15 cellular contexts compared by ENCODE assay signal in the genomic region with DNA sequence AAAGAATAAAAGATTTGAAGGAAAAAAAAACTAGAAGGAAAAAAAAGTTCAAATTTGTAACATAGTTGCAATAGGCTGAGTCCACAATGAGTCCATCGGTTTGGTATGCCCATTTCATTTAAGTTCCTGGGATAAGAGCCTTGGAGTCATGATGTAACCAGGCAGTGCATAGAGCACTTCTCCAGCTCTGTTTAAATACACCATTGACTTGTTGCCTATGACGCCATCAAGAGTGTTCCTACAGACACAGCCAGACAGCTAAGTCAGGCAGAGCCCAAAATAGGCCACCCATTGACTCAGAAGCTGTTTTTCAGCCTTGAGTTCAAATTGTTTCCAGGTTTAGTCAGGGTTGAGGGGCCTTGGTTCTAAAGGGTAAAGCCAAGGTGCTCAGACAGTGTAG. TPM values are rescaled to one million over a fixed set of nuclear protein-coding genes. Genes with fewer than 3 reads are reported as not detected.
DNase-seq lines count a peak whose midpoint lies in the region; FAIRE-seq and TF ChIP-seq lines count a peak whose summit lies in the region.
"Had no signal": no experiment of that assay in that cellular context is flagged by ENCODE, and none has a peak within 500 bp of the region (broad histone marks: within the 10 kb centered on the region; RNA-seq: fewer than 3 reads in every experiment).

No MANE protein-coding gene starts in this region.

- H3K9ac ChIP-seq in fibroblast of lung (ENCODE audit: insufficient read depth, low read length) = no peak overlapping the region

- peaks cover 22% of the 10 kb centered on the region for H3K36me3 Mint-ChIP-seq in progenitor cell of endocrine pancreas (ENCODE audit: insufficient read depth)
- H3K36me3 Mint-ChIP-seq: activated naive CD8-positive, alpha-beta T cell treated with anti-CD3 and anti-CD28 coated beads, Interleukin-2, amount 10 ng/mL, durations not matched to agents 7 days and 5 days; natural killer cell had no signal

- H3K4me2 ChIP-seq in fibroblast of lung (ENCODE audit: extremely low read depth, insufficient read depth, low read length) (no peak overlapping the region), osteoblast (ENCODE audit: insufficient read depth, low read length) (peak overlapping the region; percentile 20)

- H3K9me3 ChIP-seq in fibroblast of lung (ENCODE audit: control insufficient read depth, insufficient read depth, low read depth, low read length) (no peaks in the 10 kb centered on the region), osteoblast (ENCODE audit: low read depth, low read length) (no peaks in the 10 kb centered on the region)

- no peaks in the 10 kb centered on the region for H3K27me3 Mint-ChIP-seq in progenitor cell of endocrine pancreas
- H3K27me3 Mint-ChIP-seq: activated CD4-positive, alpha-beta T cell treated with anti-CD3 and anti-CD28 coated beads, Interleukin-2, amount 10 ng/mL, durations not matched to agents 24 days and 14 days; activated naive CD8-positive, alpha-beta T cell treated with anti-CD3 and anti-CD28 coated beads, Interleukin-2, amount 10 ng/mL, durations not matched to agents 7 days and 5 days had no signal

- H3K4me1 ChIP-seq in fibroblast of lung (ENCODE audit: control insufficient read depth, extremely low read depth, insufficient read depth, low read length) (peaks cover 8% of the 10 kb centered on the region), osteoblast (ENCODE audit: insufficient read depth, low read length) (peaks cover 51% of the 10 kb centered on the region)

- peak; percentile 20 for FAIRE-seq in RCC 7860 (lab: Jason Lieb, UNC)
- FAIRE-seq: frontal cortex had no signal

- H3K27ac Mint-ChIP-seq in progenitor cell of endocrine pancreas = no peak overlapping the region
- H3K27ac Mint-ChIP-seq: activated CD4-positive, alpha-beta T cell treated with anti-CD3 and anti-CD28 coated beads, Interleukin-2, amount 10 ng/mL, durations not matched to agents 24 days and 14 days; activated naive CD8-positive, alpha-beta T cell treated with anti-CD3 and anti-CD28 coated beads, Interleukin-2, amount 10 ng/mL, durations not matched to agents 7 days and 5 days; natural killer cell had no signal

- H3K27me3 ChIP-seq in fibroblast of lung (ENCODE audit: control insufficient read depth, insufficient read depth, low read length) = no peaks in the 10 kb centered on the region
- no peaks in the 10 kb centered on the region for H3K27me3 ChIP-seq in osteoblast (ENCODE audit: insufficient read depth, low read length)

- peaks cover 4% of the 10 kb centered on the region for H3K9me3 Mint-ChIP-seq in progenitor cell of endocrine pancreas (ENCODE audit: low read depth)
- H3K9me3 Mint-ChIP-seq: activated CD4-positive, alpha-beta T cell treated with anti-CD3 and anti-CD28 coated beads, Interleukin-2, amount 10 ng/mL, durations not matched to agents 24 days and 14 days; activated naive CD8-positive, alpha-beta T cell treated with anti-CD3 and anti-CD28 coated beads, Interleukin-2, amount 10 ng/mL, durations not matched to agents 7 days and 5 days; natural killer cell had no signal

- DNase-seq in DMS53 treated with DMSO at 0.1 percent for 48 hours (lab: John Stamatoyannopoulos, UW; ENCODE audit: unreplicated experiment) (peak; percentile 56), RCC 7860 (ENCODE audit: low spot score) (peak; percentile 77), fibroblast of lung (ENCODE audit: low read depth in 2 of 2) (peak; percentile 99 to 100), osteoblast (ENCODE audit: insufficient read length, low spot score, missing footprints) (peak; percentile 85), GM10266 (ENCODE audit: extremely low spot score) (no peak), progenitor cell of endocrine pancreas (ENCODE audit: low spot score, unreplicated experiment) (no peak), NCI-H1436 treated with DMSO at 0.1 percent for 48 hours (lab: John Stamatoyannopoulos, UW) (no peak), NCI-H2029 (lab: John Stamatoyannopoulos, UW) (no peak)
- DNase-seq: activated CD4-positive, alpha-beta T cell treated with anti-CD3 and anti-CD28 coated beads, Interleukin-2, amount 10 ng/mL, durations not matched to agents 24 days and 14 days; activated naive CD8-positive, alpha-beta T cell treated with anti-CD3 and anti-CD28 coated beads, Interleukin-2, amount 10 ng/mL, durations not matched to agents 7 days and 5 days; DMS 273 treated with DMSO at 0.1 percent for 48 hours; natural killer cell; NCI-H1930; stimulated activated CD4-positive, alpha-beta T cell treated with anti-CD3 and anti-CD28 coated beads, Interleukin-4, amount 100 ng/mL, for 1 hour had no signal

- TF ChIP-seq CTCF in fibroblast of lung (conservative IDR thresholded peaks at IDR 0.05 in 1 of 2, IDR thresholded peaks at IDR 0.05 in 1 of 2; ENCODE audit: low read depth in 1 of 2, low read length in 2 of 2) (no peak), osteoblast (IDR thresholded peaks at IDR 0.05; ENCODE audit: extremely low read depth, low read depth, low read length) (no peak), GM10266 (IDR thresholded peaks at IDR 0.05; ENCODE audit: control insufficient read depth, insufficient read depth, low read depth, missing control alignments) (no peak), progenitor cell of endocrine pancreas (IDR thresholded peaks at IDR 0.05; ENCODE audit: unreplicated experiment) (no peak)

- peak overlapping the region; percentile 70 for H3K27ac ChIP-seq in fibroblast of lung (ENCODE audit: insufficient read depth, low read length)
- peak overlapping the region; percentile 93 for H3K27ac ChIP-seq in osteoblast (ENCODE audit: low read depth, low read length)

- peaks cover 7% of the 10 kb centered on the region for H3K4me1 Mint-ChIP-seq in progenitor cell of endocrine pancreas (ENCODE audit: low read depth)
- H3K4me1 Mint-ChIP-seq: activated naive CD8-positive, alpha-beta T cell treated with anti-CD3 and anti-CD28 coated beads, Interleukin-2, amount 10 ng/mL, durations not matched to agents 7 days and 5 days had no signal

- H4K20me1 ChIP-seq in fibroblast of lung (ENCODE audit: control insufficient read depth, extremely low read depth, insufficient read depth, low read length) (no peaks in the 10 kb centered on the region), osteoblast (ENCODE audit: insufficient read depth, low read length) (no peaks in the 10 kb centered on the region)

- no peak overlapping the region for H3K4me3 Mint-ChIP-seq in progenitor cell of endocrine pancreas (ENCODE audit: low read depth)
- H3K4me3 Mint-ChIP-seq: activated CD4-positive, alpha-beta T cell treated with anti-CD3 and anti-CD28 coated beads, Interleukin-2, amount 10 ng/mL, durations not matched to agents 24 days and 14 days; activated naive CD8-positive, alpha-beta T cell treated with anti-CD3 and anti-CD28 coated beads, Interleukin-2, amount 10 ng/mL, durations not matched to agents 7 days and 5 days; natural killer cell had no signal

- H2AFZ ChIP-seq in fibroblast of lung (ENCODE audit: low read length) (no peak overlapping the region), osteoblast (ENCODE audit: low read length) (no peak overlapping the region)

- peaks cover 5% of the 10 kb centered on the region for H3K79me2 ChIP-seq in fibroblast of lung (ENCODE audit: control insufficient read depth, insufficient read depth, low read length)
- H3K79me2 ChIP-seq in osteoblast (ENCODE audit: insufficient read depth, low read length) = peaks cover 20% of the 10 kb centered on the region

- H3K36me3 ChIP-seq in fibroblast of lung (ENCODE audit: control insufficient read depth, insufficient read depth, low read length) = peaks cover 5% of the 10 kb centered on the region
- H3K36me3 ChIP-seq in osteoblast (ENCODE audit: insufficient read depth, low read length) = peaks cover 7% of the 10 kb centered on the region

- no peak overlapping the region for H3K4me3 ChIP-seq in fibroblast of lung (replicated peaks in 1 of 4; ENCODE audit: control extremely low read depth in 1 of 4, insufficient read depth in 1 of 4, low read depth in 3 of 4, low read length in 4 of 4)
- no peak overlapping the region for H3K4me3 ChIP-seq in osteoblast (ENCODE audit: insufficient read depth, low read length)

RNA-seq across cellular contexts. Expression of gene SOCS6, which starts 44.9 kb away (rescaled TPM):
- 37.0 and 44.1 TPM in 2 replicates for total RNA-seq in fibroblast of lung
- 34.1 and 38.6 TPM in 2 replicates for polyA plus RNA-seq in fibroblast of lung
- 24.0 and 27.6 TPM in 2 replicates for polyA plus RNA-seq in fibroblast of lung (2012)
- 41.1 and 62.1 TPM in 2 replicates for polyA minus RNA-seq in fibroblast of lung (ENCODE audit: low replicate concordance)
- total RNA-seq in osteoblast = 33.6 and 38.7 TPM in 2 replicates
- total RNA-seq in progenitor cell of endocrine pancreas = 36.3 and 39.0 TPM in 2 replicates

Comparison
In these comparisons a context has a peak if more than half of its experiments do, and no peak if none do; other contexts are left out.
1. DNase-seq: peak in DMS53 treated with DMSO at 0.1 percent for 48 hours (single experiment), RCC 7860 (single experiment), fibroblast of lung (2 of 2) and osteoblast (single experiment); none in GM10266 (single experiment), progenitor cell of endocrine pancreas (single experiment), NCI-H1436 treated with DMSO at 0.1 percent for 48 hours (single experiment) and NCI-H2029 (single experiment).